ENCODE assay signal across 32 cellular contexts in genomic region chr14:71418591-71419245, GRCh38.
A peak's percentile ranks its signal among the peaks of the same experiment; 100 is the strongest.
DNase-seq lines count a peak whose midpoint lies in the region; ATAC-seq, FAIRE-seq and TF ChIP-seq lines count a peak whose summit lies in the region.
"Had no signal": no experiment of that assay in that cellular context is flagged by ENCODE, and none has a peak within 500 bp of the region (broad histone marks: within the 10 kb centered on the region; RNA-seq: fewer than 3 reads in every experiment).

No MANE protein-coding gene starts in this region.

- ATAC-seq in K562: peak; percentile 53
- ATAC-seq: activated CD4-positive, CD25-positive, alpha-beta regulatory T cell treated with anti-CD3 and anti-CD28 coated beads, Interleukin-2, amount 50 U/mL, for 24 hours; activated T-helper 17 cell treated with anti-CD3 and anti-CD28 coated beads, Interleukin-2, amount 50 U/mL, for 72 hours; gastroesophageal sphincter; HepG2 had no signal

- CTCF ChIA-PET in K562 (lab: Yijun Ruan, JAX; ENCODE audit: low intra/inter-chr PET ratio): no interaction called here

- H3K4me3 ChIP-seq in K562: no peak overlapping the region
- H3K4me3 ChIP-seq in ovary: no peak overlapping the region
- H3K4me3 ChIP-seq: gastroesophageal sphincter, HAP-1, SJCRH30 had no signal

- H3K79me2 ChIP-seq in K562 (ENCODE audit: control insufficient read depth, insufficient read depth, low read length): no peaks in the 10 kb centered on the region

- 33% methylated on average over 9 of the region's 9 CpGs for WGBS in K562 (ENCODE audit: insufficient coverage, low coverage, missing lambda C conversion rate)
- WGBS in ovary, 3 donors: 16 to 37% (median 26%) methylated on average over 9 of the region's 9 CpGs

- TF ChIP-seq RAD21 in K562 (CRISPR knock-in tag; conservative IDR thresholded peaks at IDR 0.05 in 1 of 2, IDR thresholded peaks at IDR 0.05 in 1 of 2): no peak

- TF ChIP-seq EP300 in K562 (IDR thresholded peaks at IDR 0.05; ENCODE audit: low read length): peak; percentile 22; the same call in 1 of the 2 replicates
- TF ChIP-seq EP300 in ovary (IDR thresholded peaks at IDR 0.05): no peak

- intact Hi-C loops in K562 (cut with micrococcal nuclease): no loop called here
- intact Hi-C loops in ovary (cut with DNase I): no loop called here

- TF ChIP-seq CTCF in K562 (IDR thresholded peaks at IDR 0.05 in 2 of 3, conservative IDR thresholded peaks at IDR 0.05 in 1 of 3; ENCODE audit: insufficient read depth in 2 of 3, low read depth in 1 of 3, low read length in 3 of 3): no peak
- TF ChIP-seq CTCF in ovary (IDR thresholded peaks at IDR 0.05): no peak

- DNase-seq in CMK (ENCODE audit: low read depth): peak; percentile 61
- DNase-seq in KBM-7: peak; percentile 77
- DNase-seq in K562 (ENCODE audit: extremely low read depth in 1 of 4, low spot score in 3 of 4): peak in 2 of 4 experiments; percentile 21 to 47
- peak in 3 of 5 donors; percentile 10 to 39 (median 28) for DNase-seq in ovary
- DNase-seq in NCI-H2171 (lab: John Stamatoyannopoulos, UW): no peak
- no peak for DNase-seq in central memory CD4-positive, alpha-beta T cell
- DNase-seq in COLO829 (ENCODE audit: low spot score): no peak
- DNase-seq in NCI-H446 treated with DMSO at 0.1 percent for 48 hours (lab: John Stamatoyannopoulos, UW): no peak
- DNase-seq: activated CD4-positive, alpha-beta memory T cell treated with anti-CD3 and anti-CD28 coated beads for 36 hours; activated CD8-positive, alpha-beta memory T cell treated with anti-CD3 and anti-CD28 coated beads, Interleukin-2, amount 50 U/mL, for 4 hours; activated naive CD4-positive, alpha-beta T cell treated with anti-CD3 and anti-CD28 coated beads, Interleukin-2, amount 50 U/mL, for 16 hours; CD4-positive, alpha-beta T cell; DMS 273 treated with DMSO at 0.1 percent for 48 hours; hippocampal formation; mammary epithelial cell; NCI-H146; NCI-H2107; NCI-H446; NCI-H82; SJCRH30; stimulated activated CD4-positive, alpha-beta T cell treated with anti-CD3 and anti-CD28 coated beads, Interleukin-15, amount 100 ng/mL, for 24 hours; stimulated activated CD4-positive, alpha-beta T cell treated with anti-CD3 and anti-CD28 coated beads, Interleukin-4, amount 100 ng/mL, for 4 hours; substantia nigra had no signal

- POLR2A ChIA-PET in K562 (lab: Yijun Ruan, JAX): interaction anchor here (0.7 to 1.3 kb wide), 3 partner anchors 10 to 25 kb away, joined by 3 read pairs; no protein-coding TSS in a partner anchor

- peak overlapping the region; percentile 81 for H2AFZ ChIP-seq in K562 (ENCODE audit: low read depth, low read length)

- H3K9me3 ChIP-seq in K562 (replicated peaks; ENCODE audit: control insufficient read depth, insufficient read depth, low read depth, low read length) (no peaks in the 10 kb centered on the region), ovary (no peaks in the 10 kb centered on the region)
- H3K9me3 ChIP-seq: gastroesophageal sphincter, HAP-1, SJCRH30 had no signal

- TF ChIP-seq POLR2A in K562 (conservative IDR thresholded peaks at IDR 0.05): no peak
- TF ChIP-seq POLR2A in ovary (IDR thresholded peaks at IDR 0.05): no peak

- no peaks in the 10 kb centered on the region for H3K36me3 ChIP-seq in K562 (ENCODE audit: control insufficient read depth, insufficient read depth, low read length)
- H3K36me3 ChIP-seq in ovary: no peaks in the 10 kb centered on the region
- H3K36me3 ChIP-seq: gastroesophageal sphincter, HAP-1, SJCRH30 had no signal

- H3K9me1 ChIP-seq in K562 (ENCODE audit: control insufficient read depth, insufficient read depth, low read length): no peaks in the 10 kb centered on the region

- no peaks in the 10 kb centered on the region for H4K20me1 ChIP-seq in K562 (replicated peaks; ENCODE audit: control insufficient read depth, insufficient read depth, low read length)

- no TSS peak for BruUV-seq in K562 (replicated peaks; lab: Mats Ljungman, UMichigan)

- H3K27ac ChIP-seq in K562 (ENCODE audit: extremely low read depth, low read depth, low read length) (peak overlapping the region; percentile 69), ovary (no peak overlapping the region)
- H3K27ac ChIP-seq: gastroesophageal sphincter, HL-60, SJCRH30 had no signal

- FAIRE-seq in K562 (lab: Jason Lieb, UNC): peak; percentile 56
- FAIRE-seq: A204.1, endothelial cell of umbilical vein, GM18507, HepG2 had no signal

- no peak overlapping the region for H3K4me2 ChIP-seq in K562 (ENCODE audit: insufficient read depth, low read length)

- H3K27me3 ChIP-seq in K562 (ENCODE audit: control insufficient read depth in 2 of 2, insufficient read depth in 2 of 2, low read length in 2 of 2) (no peaks in the 10 kb centered on the region), ovary (no peaks in the 10 kb centered on the region)
- H3K27me3 ChIP-seq: gastroesophageal sphincter, SJCRH30 had no signal

- in situ Hi-C loops in KBM-7 (cut with MboI; ENCODE audit: low pct_unique_long_range_greater_than_20kb, low sequenced_read_pairs): no loop called here
- in situ Hi-C loops in K562 (cut with MboI): no loop called here

- H3K9ac ChIP-seq in K562 (ENCODE audit: insufficient read depth in 1 of 2, low read depth in 2 of 2, low read length in 2 of 2): no peak overlapping the region; a peak in 1 of 4 replicates

- peaks cover 0 to 9% of the 10 kb centered on the region in 2 experiments; a peak in 3 of 5 replicates for H3K4me1 ChIP-seq in K562 (replicated peaks in 1 of 2; ENCODE audit: control insufficient read depth in 2 of 2, insufficient read depth in 2 of 2, low read length in 2 of 2)
- peaks cover 2% of the 10 kb centered on the region for H3K4me1 ChIP-seq in ovary (ENCODE audit: insufficient read depth)
- H3K4me1 ChIP-seq: SJCRH30 had no signal

TF ChIP-seq in K562, 482 proteins besides CTCF, POLR2A, EP300 and RAD21:
- 0 out of 2 replicates have a peak, but pooled peaks have one; percentile 20 for TF ChIP-seq MYBL2 (IDR thresholded peaks at IDR 0.05; ENCODE audit: low read depth)
- no peak for TF ChIP-seq MYBL2 (CRISPR knock-in tag; IDR thresholded peaks at IDR 0.05; ENCODE audit: borderline replicate concordance)
- peak; percentile 44 for TF ChIP-seq CBFA2T3 (IDR thresholded peaks at IDR 0.05)
- no peak for TF ChIP-seq THRA (IDR thresholded peaks at IDR 0.05)
TF ChIP-seq in K562: peak in this region for 2.

Comparison
In these comparisons a context has a peak if more than half of its experiments do, and no peak if none do; other contexts are left out.
1. DNase-seq: peak in CMK (single experiment), KBM-7 (single experiment) and ovary (3 of 5); none in NCI-H2171 (single experiment), central memory CD4-positive, alpha-beta T cell (single experiment), COLO829 (single experiment) and NCI-H446 treated with DMSO at 0.1 percent for 48 hours (single experiment).